In the genomic region with DNA sequence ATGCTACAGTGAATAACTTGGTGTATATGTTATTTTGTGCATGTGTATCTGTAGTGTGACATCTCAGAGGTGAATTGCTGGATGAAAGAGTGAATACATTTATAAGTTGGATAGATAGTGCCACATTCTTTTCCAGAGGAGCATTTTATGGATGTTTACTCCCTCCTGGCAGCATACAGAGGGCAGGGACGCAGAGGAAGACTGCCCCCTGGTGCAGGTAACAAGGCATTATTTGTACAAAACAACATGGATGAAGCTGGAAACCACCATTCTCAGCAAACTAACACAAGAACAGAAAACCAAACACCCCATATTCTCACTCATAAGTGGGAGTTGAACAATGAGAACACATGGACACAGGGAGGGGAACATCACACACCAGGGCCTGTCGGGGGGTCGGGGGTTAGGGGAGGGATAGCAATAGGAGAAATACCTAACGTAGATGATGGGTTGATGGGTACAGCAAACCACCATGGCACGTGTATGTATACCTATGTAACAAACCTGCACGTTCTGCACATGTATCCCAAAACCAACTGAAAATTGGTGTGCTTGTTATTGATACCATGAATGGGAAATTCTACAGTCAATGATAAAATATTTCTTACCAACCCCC, we compare ENCODE assay signal across 10 cellular contexts. TPM values are rescaled to one million over a fixed set of nuclear protein-coding genes. Genes with fewer than 3 reads are reported as not detected.
A peak's percentile ranks its signal among the peaks of the same experiment; 100 is the strongest.
DNase-seq lines count a peak whose midpoint lies in the region; ATAC-seq and TF ChIP-seq lines count a peak whose summit lies in the region.
"Had no signal": no experiment of that assay in that cellular context is flagged by ENCODE, and none has a peak within 500 bp of the region (broad histone marks: within the 10 kb centered on the region; RNA-seq: fewer than 3 reads in every experiment).

No MANE protein-coding gene starts in this region.

- no peaks in the 10 kb centered on the region for H3K36me3 Mint-ChIP-seq in MCF 10A (ENCODE audit: insufficient read depth, unreplicated experiment)

- H3K36me3 ChIP-seq in breast epithelium (no peaks in the 10 kb centered on the region), upper lobe of right lung (no peaks in the 10 kb centered on the region)
- H3K36me3 ChIP-seq: SJSA1 had no signal

- POLR2A ChIA-PET in MCF 10A (lab: Yijun Ruan, JAX), result interaction anchor here (0.6 to 1.1 kb wide), 5 partner anchors 34 to 928 kb away, joined by 3 to 7 read pairs (median 3); no protein-coding TSS in a partner anchor

- ATAC-seq in left ventricle myocardium superior (peak; percentile 62), upper lobe of right lung (peak; percentile 72), GM21526 (IDR thresholded peaks at IDR 0.05; ENCODE audit: low FRiP score, unreplicated experiment) (no peak), GM21825 (IDR thresholded peaks at IDR 0.05; ENCODE audit: unreplicated experiment) (no peak)

- CTCF ChIA-PET in MCF 10A (lab: Yijun Ruan, JAX), result interaction anchor here (0.5 to 2.2 kb wide), 19 partner anchors 12 to 976 kb away, joined by 3 to 10 read pairs (median 3); no protein-coding TSS in a partner anchor

- H3K9me3 Mint-ChIP-seq in MCF 10A (ENCODE audit: unreplicated experiment), result no peaks in the 10 kb centered on the region

- H3K27me3 Mint-ChIP-seq in MCF 10A (ENCODE audit: insufficient read depth, unreplicated experiment), result peaks cover 17% of the 10 kb centered on the region

- no peaks in the 10 kb centered on the region for H3K9me3 ChIP-seq in breast epithelium
- no peaks in the 10 kb centered on the region for H3K9me3 ChIP-seq in upper lobe of right lung
- H3K9me3 ChIP-seq: SJSA1 had no signal

- DNase-seq in MCF 10A (ENCODE audit: unreplicated experiment), result peak; percentile 43
- no peak for DNase-seq in breast epithelium (ENCODE audit: low spot score in 2 of 2)
- DNase-seq in left ventricle myocardium superior, result no peak
- no peak for DNase-seq in upper lobe of right lung
- no peak for DNase-seq in posterior cingulate gyrus
- DNase-seq: stimulated activated naive CD4-positive, alpha-beta T cell had no signal

- TF ChIP-seq CTCF in MCF 10A (IDR thresholded peaks at IDR 0.05; ENCODE audit: unreplicated experiment) (peak; percentile 65), breast epithelium (IDR thresholded peaks at IDR 0.05) (peak in 1 of 3 donors; percentile 31), upper lobe of right lung (IDR thresholded peaks at IDR 0.05) (peak; percentile 45)

- BruUV-seq in MCF 10A (replicated peaks; lab: Mats Ljungman, UMichigan), result no TSS peak

- H3K4me3 Mint-ChIP-seq in MCF 10A (ENCODE audit: unreplicated experiment), result no peak overlapping the region

- no peak overlapping the region for H3K27ac ChIP-seq in breast epithelium
- no peak overlapping the region for H3K27ac ChIP-seq in upper lobe of right lung
- H3K27ac ChIP-seq: SJSA1 had no signal

- TF ChIP-seq POLR2A in breast epithelium (IDR thresholded peaks at IDR 0.05), result no peak

- no peaks in the 10 kb centered on the region for H3K27me3 ChIP-seq in breast epithelium
- peaks cover 14% of the 10 kb centered on the region for H3K27me3 ChIP-seq in upper lobe of right lung
- H3K27me3 ChIP-seq: SJSA1 had no signal

- H3K27ac Mint-ChIP-seq in MCF 10A (ENCODE audit: low read depth, unreplicated experiment), result no peak overlapping the region

- no peak overlapping the region for H3K4me3 ChIP-seq in breast epithelium
- H3K4me3 ChIP-seq in upper lobe of right lung, result no peak overlapping the region
- H3K4me3 ChIP-seq: SJSA1 had no signal

- H3K4me1 ChIP-seq in breast epithelium (no peaks in the 10 kb centered on the region), upper lobe of right lung (no peaks in the 10 kb centered on the region)
- H3K4me1 ChIP-seq: SJSA1 had no signal

- intact Hi-C loops in MCF 10A (cut with micrococcal nuclease) (loop anchor here (1.0 to 10.0 kb wide), 4 partner anchors 68 to 543 kb away; no protein-coding TSS in a partner anchor), breast epithelium (cut with DNase I; ENCODE audit: low total_unique reads) (no loop called here), left ventricle myocardium superior (cut with micrococcal nuclease) (loop anchor here (5.0 kb wide), 1 partner anchor 68 kb away; no protein-coding TSS in a partner anchor), upper lobe of right lung (cut with DNase I) (no loop called here), posterior cingulate gyrus (cut with DNase I) (no loop called here)

- no peaks in the 10 kb centered on the region for H3K4me1 Mint-ChIP-seq in MCF 10A (ENCODE audit: insufficient read depth, unreplicated experiment)

TF ChIP-seq in PFSK-1, 5 proteins besides CTCF, POLR2A, EP300 and RAD21:
- TF ChIP-seq TAF1 (IDR thresholded peaks at IDR 0.05; ENCODE audit: borderline replicate concordance, insufficient read depth, low read length) (no peak), FOXP2 (optimal IDR thresholded peaks at IDR 0.05; ENCODE audit: borderline replicate concordance, extremely low read depth, extremely low read length, insufficient read depth) (peak; percentile 26), SIN3A (IDR thresholded peaks at IDR 0.05; ENCODE audit: borderline replicate concordance, insufficient read depth, low read length) (no peak), POLR2AphosphoS5 (IDR thresholded peaks at IDR 0.05; ENCODE audit: low read depth, low read length) (no peak)
- TF ChIP-seq, protein P1, sequence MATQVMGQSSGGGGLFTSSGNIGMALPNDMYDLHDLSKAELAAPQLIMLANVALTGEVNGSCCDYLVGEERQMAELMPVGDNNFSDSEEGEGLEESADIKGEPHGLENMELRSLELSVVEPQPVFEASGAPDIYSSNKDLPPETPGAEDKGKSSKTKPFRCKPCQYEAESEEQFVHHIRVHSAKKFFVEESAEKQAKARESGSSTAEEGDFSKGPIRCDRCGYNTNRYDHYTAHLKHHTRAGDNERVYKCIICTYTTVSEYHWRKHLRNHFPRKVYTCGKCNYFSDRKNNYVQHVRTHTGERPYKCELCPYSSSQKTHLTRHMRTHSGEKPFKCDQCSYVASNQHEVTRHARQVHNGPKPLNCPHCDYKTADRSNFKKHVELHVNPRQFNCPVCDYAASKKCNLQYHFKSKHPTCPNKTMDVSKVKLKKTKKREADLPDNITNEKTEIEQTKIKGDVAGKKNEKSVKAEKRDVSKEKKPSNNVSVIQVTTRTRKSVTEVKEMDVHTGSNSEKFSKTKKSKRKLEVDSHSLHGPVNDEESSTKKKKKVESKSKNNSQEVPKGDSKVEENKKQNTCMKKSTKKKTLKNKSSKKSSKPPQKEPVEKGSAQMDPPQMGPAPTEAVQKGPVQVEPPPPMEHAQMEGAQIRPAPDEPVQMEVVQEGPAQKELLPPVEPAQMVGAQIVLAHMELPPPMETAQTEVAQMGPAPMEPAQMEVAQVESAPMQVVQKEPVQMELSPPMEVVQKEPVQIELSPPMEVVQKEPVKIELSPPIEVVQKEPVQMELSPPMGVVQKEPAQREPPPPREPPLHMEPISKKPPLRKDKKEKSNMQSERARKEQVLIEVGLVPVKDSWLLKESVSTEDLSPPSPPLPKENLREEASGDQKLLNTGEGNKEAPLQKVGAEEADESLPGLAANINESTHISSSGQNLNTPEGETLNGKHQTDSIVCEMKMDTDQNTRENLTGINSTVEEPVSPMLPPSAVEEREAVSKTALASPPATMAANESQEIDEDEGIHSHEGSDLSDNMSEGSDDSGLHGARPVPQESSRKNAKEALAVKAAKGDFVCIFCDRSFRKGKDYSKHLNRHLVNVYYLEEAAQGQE (IDR thresholded peaks at IDR 0.05; ENCODE audit: insufficient read depth in 1 of 2, low read depth in 2 of 2, low read length in 2 of 2), result no peak
TF ChIP-seq in PFSK-1: peak in this region for 1.

RNA-seq across cellular contexts. Expression of a gene that starts 57.9 kb away (rescaled TPM):
- total RNA-seq in MCF 10A (2022), result not detected in 2 replicates
- not detected for total RNA-seq in breast epithelium
- polyA plus RNA-seq in PFSK-1 (2012; ENCODE audit: insufficient read length, low read depth), result 0.06 TPM
- total RNA-seq in left ventricle myocardium superior, result 3.2 TPM
- 1.9 TPM for total RNA-seq in upper lobe of right lung
- total RNA-seq: SJSA1 had no signal

Comparison
In these comparisons a context has a peak if more than half of its experiments do, and no peak if none do; other contexts are left out.
1. intact Hi-C loops: an anchor here in MCF 10A (1.0 to 10.0 kb wide) and left ventricle myocardium superior (5.0 kb wide); none called in breast epithelium, upper lobe of right lung and posterior cingulate gyrus.
2. ATAC-seq: peak in left ventricle myocardium superior (single experiment) and upper lobe of right lung (single experiment); none in GM21526 (single experiment) and GM21825 (single experiment).